ENCODE assay signal across 2 cellular contexts in the genomic region with DNA sequence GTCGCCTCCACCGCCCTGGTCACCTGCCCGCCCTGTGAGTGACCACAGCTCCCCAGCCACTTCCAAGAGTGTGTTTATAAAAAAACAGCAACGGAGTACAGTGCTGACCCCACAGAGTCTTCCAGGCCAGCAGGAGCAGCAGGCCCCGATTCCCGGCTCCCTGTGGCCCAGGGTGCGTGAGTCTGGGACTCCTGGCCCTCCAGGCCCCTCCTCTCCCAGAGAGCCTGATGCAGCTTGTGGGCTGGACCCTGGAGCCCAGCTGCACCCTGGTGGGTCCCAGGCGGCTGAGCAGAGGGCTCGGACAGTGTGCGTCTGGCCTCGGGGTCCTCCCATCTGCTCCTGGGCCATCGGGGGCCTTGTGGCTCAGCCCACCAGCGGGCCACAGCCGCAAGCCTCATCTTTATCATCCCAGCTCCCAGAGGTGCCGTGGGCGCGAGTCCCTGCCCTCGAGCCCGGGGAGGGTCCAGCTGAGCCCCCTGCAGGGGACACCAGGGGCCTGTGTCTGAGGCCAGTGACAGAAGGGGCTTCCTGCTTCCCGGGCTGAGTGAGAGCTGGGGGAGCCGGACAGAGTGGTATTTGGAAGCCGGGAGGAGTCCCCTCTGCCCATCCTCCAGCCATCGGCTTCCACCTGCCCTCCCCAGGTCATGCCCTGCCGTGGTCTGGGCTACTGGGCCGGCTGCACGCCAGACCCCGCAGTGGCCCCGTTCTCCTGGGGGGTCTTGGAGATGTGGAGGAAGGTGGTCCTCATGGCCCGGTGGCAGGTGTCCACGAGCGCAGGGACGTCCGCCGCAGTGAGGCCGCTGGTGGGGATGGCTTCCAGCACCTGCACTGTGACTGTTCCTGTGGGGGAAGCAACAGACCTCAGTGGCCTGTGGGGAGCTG.
TF ChIP-seq lines count a peak whose summit lies in the region.

No MANE protein-coding gene starts in this region.

TF ChIP-seq in HEK293, 187 proteins besides CTCF, POLR2A, EP300 and RAD21 (continues in another document):
- TF ChIP-seq ZNF174 (tag by site-specific recombination; IDR thresholded peaks at IDR 0.05) (no peak), ZNF37A (tag by site-specific recombination; IDR thresholded peaks at IDR 0.05) (no peak), ZNF138 (tag by site-specific recombination; IDR thresholded peaks at IDR 0.05; ENCODE audit: borderline replicate concordance) (no peak), ZNF48 (tag by site-specific recombination; IDR thresholded peaks at IDR 0.05) (no peak), ZNF211 (tag by site-specific recombination; IDR thresholded peaks at IDR 0.05; ENCODE audit: low read depth) (no peak), MZF1 (tag by site-specific recombination; IDR thresholded peaks at IDR 0.05; ENCODE audit: borderline replicate concordance) (no peak), ZNF214 (tag by site-specific recombination; IDR thresholded peaks at IDR 0.05; ENCODE audit: borderline replicate concordance) (no peak), MEIS1 (CRISPR knock-in tag; IDR thresholded peaks at IDR 0.05; ENCODE audit: borderline replicate concordance) (no peak), ZFP41 (tag by site-specific recombination; IDR thresholded peaks at IDR 0.05; ENCODE audit: borderline replicate concordance) (no peak), ZNF530 (tag by site-specific recombination; IDR thresholded peaks at IDR 0.05; ENCODE audit: low read depth) (no peak), ZBTB1 (tag by site-specific recombination; IDR thresholded peaks at IDR 0.05) (no peak), KLF10 (tag by site-specific recombination; IDR thresholded peaks at IDR 0.05) (no peak), ZNF654 (tag by site-specific recombination; IDR thresholded peaks at IDR 0.05; ENCODE audit: low read depth) (no peak), GLIS2 (tag by site-specific recombination; IDR thresholded peaks at IDR 0.05) (peak; percentile 65), ZNF510 (tag by site-specific recombination; IDR thresholded peaks at IDR 0.05; ENCODE audit: insufficient replicate concordance) (no peak), TCF7L2 (IDR thresholded peaks at IDR 0.05; ENCODE audit: borderline replicate concordance, low read depth, low read length) (no peak), ZNF830 (tag by site-specific recombination; IDR thresholded peaks at IDR 0.05; ENCODE audit: low read depth) (no peak), ZFP3 (tag by site-specific recombination; IDR thresholded peaks at IDR 0.05; ENCODE audit: low read depth) (no peak), ZNF768 (tag by site-specific recombination; IDR thresholded peaks at IDR 0.05) (no peak)
- TF ChIP-seq, protein P1, sequence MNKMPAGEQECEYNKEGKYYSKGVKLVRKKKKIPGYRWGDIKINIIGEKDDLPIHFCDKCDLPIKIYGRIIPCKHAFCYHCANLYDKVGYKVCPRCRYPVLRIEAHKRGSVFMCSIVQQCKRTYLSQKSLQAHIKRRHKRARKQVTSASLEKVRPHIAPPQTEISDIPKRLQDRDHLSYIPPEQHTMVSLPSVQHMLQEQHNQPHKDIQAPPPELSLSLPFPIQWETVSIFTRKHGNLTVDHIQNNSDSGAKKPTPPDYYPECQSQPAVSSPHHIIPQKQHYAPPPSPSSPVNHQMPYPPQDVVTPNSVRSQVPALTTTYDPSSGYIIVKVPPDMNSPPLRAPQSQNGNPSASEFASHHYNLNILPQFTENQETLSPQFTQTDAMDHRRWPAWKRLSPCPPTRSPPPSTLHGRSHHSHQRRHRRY (tag by site-specific recombination; IDR thresholded peaks at IDR 0.05), result no peak
- TF ChIP-seq, protein P2, sequence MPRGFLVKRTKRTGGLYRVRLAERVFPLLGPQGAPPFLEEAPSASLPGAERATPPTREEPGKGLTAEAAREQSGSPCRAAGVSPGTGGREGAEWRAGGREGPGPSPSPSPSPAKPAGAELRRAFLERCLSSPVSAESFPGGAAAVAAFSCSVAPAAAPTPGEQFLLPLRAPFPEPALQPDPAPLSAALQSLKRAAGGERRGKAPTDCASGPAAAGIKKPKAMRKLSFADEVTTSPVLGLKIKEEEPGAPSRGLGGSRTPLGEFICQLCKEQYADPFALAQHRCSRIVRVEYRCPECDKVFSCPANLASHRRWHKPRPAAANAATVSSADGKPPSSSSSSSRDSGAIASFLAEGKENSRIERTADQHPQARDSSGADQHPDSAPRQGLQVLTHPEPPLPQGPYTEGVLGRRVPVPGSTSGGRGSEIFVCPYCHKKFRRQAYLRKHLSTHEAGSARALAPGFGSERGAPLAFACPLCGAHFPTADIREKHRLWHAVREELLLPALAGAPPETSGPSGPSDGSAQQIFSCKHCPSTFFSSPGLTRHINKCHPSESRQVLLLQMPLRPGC (tag by site-specific recombination; IDR thresholded peaks at IDR 0.05), result no peak
- TF ChIP-seq, protein P3, sequence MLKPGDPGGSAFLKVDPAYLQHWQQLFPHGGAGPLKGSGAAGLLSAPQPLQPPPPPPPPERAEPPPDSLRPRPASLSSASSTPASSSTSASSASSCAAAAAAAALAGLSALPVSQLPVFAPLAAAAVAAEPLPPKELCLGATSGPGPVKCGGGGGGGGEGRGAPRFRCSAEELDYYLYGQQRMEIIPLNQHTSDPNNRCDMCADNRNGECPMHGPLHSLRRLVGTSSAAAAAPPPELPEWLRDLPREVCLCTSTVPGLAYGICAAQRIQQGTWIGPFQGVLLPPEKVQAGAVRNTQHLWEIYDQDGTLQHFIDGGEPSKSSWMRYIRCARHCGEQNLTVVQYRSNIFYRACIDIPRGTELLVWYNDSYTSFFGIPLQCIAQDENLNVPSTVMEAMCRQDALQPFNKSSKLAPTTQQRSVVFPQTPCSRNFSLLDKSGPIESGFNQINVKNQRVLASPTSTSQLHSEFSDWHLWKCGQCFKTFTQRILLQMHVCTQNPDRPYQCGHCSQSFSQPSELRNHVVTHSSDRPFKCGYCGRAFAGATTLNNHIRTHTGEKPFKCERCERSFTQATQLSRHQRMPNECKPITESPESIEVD (tag by site-specific recombination; IDR thresholded peaks at IDR 0.05), result no peak
- TF ChIP-seq, protein P4, sequence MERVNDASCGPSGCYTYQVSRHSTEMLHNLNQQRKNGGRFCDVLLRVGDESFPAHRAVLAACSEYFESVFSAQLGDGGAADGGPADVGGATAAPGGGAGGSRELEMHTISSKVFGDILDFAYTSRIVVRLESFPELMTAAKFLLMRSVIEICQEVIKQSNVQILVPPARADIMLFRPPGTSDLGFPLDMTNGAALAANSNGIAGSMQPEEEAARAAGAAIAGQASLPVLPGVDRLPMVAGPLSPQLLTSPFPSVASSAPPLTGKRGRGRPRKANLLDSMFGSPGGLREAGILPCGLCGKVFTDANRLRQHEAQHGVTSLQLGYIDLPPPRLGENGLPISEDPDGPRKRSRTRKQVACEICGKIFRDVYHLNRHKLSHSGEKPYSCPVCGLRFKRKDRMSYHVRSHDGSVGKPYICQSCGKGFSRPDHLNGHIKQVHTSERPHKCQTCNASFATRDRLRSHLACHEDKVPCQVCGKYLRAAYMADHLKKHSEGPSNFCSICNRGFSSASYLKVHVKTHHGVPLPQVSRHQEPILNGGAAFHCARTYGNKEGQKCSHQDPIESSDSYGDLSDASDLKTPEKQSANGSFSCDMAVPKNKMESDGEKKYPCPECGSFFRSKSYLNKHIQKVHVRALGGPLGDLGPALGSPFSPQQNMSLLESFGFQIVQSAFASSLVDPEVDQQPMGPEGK (tag by site-specific recombination; IDR thresholded peaks at IDR 0.05), result no peak

TF ChIP-seq in K562, 482 proteins besides CTCF, POLR2A, EP300 and RAD21 (continues in another document):
- TF ChIP-seq TCF7L2 (IDR thresholded peaks at IDR 0.05; ENCODE audit: low read depth, low read length) (no peak), ESRRB (CRISPR knock-in tag; IDR thresholded peaks at IDR 0.05; ENCODE audit: borderline replicate concordance) (peak; percentile 74), FOXJ2 (tag; IDR thresholded peaks at IDR 0.05) (no peak), SIRT6 (IDR thresholded peaks at IDR 0.05; ENCODE audit: low read depth, low read length) (peak; percentile 91), SMARCE1 (IDR thresholded peaks at IDR 0.05) (no peak), RB1 (IDR thresholded peaks at IDR 0.05; ENCODE audit: low read depth) (peak; percentile 9; the same call in 1 of the 2 replicates), TCF7 (IDR thresholded peaks at IDR 0.05; ENCODE audit: borderline replicate concordance) (no peak), TGIF2 (CRISPR knock-in tag; IDR thresholded peaks at IDR 0.05) (no peak), NELFE (IDR thresholded peaks at IDR 0.05; ENCODE audit: insufficient read depth, insufficient read length) (no peak), TAF15 (IDR thresholded peaks at IDR 0.05; ENCODE audit: low read depth, low read length) (peak; percentile 50; the same call in 1 of the 2 replicates), ZNF431 (CRISPR knock-in tag; IDR thresholded peaks at IDR 0.05) (0 out of 2 replicates have a peak, but pooled peaks have one; percentile 28), MCM2 (IDR thresholded peaks at IDR 0.05; ENCODE audit: low read depth) (no peak), BCL6 (CRISPR knock-in tag; IDR thresholded peaks at IDR 0.05) (no peak), EP400 (IDR thresholded peaks at IDR 0.05) (0 out of 2 replicates have a peak, but pooled peaks have one; percentile 12), SIN3B (IDR thresholded peaks at IDR 0.05; ENCODE audit: low read depth) (0 out of 2 replicates have a peak, but pooled peaks have one; percentile 17), RBFOX2 (IDR thresholded peaks at IDR 0.05; ENCODE audit: low read depth, low read length) (peak; percentile 74), ERF (CRISPR knock-in tag; IDR thresholded peaks at IDR 0.05) (peak; percentile 84), ZNF274 (IDR thresholded peaks at IDR 0.05; ENCODE audit: borderline replicate concordance, low read depth, low read length) (no peak), ZEB2 (IDR thresholded peaks at IDR 0.05) (peak; percentile 33; the same call in 1 of the 2 replicates), MTA1 (IDR thresholded peaks at IDR 0.05; ENCODE audit: borderline replicate concordance) (peak; percentile 18; the same call in 1 of the 2 replicates), KDM5B (IDR thresholded peaks at IDR 0.05; ENCODE audit: insufficient replicate concordance, low read depth, low read length) (peak; percentile 49), RBM22 (IDR thresholded peaks at IDR 0.05; ENCODE audit: low read depth, low read length, poor library complexity, severe bottlenecking) (peak; percentile 92), MYNN (IDR thresholded peaks at IDR 0.05) (peak; percentile 67; the same call in 1 of the 2 replicates), MYNN (CRISPR knock-in tag; IDR thresholded peaks at IDR 0.05) (no peak), HNRNPK (IDR thresholded peaks at IDR 0.05; ENCODE audit: low read depth, low read length, poor library complexity, severe bottlenecking) (no peak), ZBED1 (IDR thresholded peaks at IDR 0.05) (peak; percentile 17; the same call in 1 of the 2 replicates), ZNF77 (CRISPR knock-in tag; IDR thresholded peaks at IDR 0.05) (0 out of 2 replicates have a peak, but pooled peaks have one; percentile 48), POLR2G (IDR thresholded peaks at IDR 0.05; ENCODE audit: low read depth, low read length) (peak; percentile 89)
- TF ChIP-seq, protein P5, sequence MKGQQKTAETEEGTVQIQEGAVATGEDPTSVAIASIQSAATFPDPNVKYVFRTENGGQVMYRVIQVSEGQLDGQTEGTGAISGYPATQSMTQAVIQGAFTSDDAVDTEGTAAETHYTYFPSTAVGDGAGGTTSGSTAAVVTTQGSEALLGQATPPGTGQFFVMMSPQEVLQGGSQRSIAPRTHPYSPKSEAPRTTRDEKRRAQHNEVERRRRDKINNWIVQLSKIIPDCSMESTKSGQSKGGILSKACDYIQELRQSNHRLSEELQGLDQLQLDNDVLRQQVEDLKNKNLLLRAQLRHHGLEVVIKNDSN (CRISPR knock-in tag; IDR thresholded peaks at IDR 0.05), result 0 out of 2 replicates have a peak, but pooled peaks have one; percentile 12
- TF ChIP-seq, protein P6, sequence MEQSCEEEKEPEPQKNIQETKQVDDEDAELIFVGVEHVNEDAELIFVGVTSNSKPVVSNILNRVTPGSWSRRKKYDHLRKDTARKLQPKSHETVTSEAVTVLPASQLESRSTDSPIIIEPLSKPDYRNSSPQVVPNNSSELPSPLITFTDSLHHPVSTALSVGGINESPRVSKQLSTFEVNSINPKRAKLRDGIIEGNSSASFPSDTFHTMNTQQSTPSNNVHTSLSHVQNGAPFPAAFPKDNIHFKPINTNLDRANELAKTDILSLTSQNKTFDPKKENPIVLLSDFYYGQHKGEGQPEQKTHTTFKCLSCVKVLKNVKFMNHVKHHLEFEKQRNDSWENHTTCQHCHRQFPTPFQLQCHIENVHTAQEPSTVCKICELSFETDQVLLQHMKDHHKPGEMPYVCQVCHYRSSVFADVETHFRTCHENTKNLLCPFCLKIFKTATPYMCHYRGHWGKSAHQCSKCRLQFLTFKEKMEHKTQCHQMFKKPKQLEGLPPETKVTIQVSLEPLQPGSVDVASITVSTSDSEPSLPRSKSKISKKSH (CRISPR knock-in tag; IDR thresholded peaks at IDR 0.05), result 0 out of 2 replicates have a peak, but pooled peaks have one; percentile 8
- TF ChIP-seq, protein P7, sequence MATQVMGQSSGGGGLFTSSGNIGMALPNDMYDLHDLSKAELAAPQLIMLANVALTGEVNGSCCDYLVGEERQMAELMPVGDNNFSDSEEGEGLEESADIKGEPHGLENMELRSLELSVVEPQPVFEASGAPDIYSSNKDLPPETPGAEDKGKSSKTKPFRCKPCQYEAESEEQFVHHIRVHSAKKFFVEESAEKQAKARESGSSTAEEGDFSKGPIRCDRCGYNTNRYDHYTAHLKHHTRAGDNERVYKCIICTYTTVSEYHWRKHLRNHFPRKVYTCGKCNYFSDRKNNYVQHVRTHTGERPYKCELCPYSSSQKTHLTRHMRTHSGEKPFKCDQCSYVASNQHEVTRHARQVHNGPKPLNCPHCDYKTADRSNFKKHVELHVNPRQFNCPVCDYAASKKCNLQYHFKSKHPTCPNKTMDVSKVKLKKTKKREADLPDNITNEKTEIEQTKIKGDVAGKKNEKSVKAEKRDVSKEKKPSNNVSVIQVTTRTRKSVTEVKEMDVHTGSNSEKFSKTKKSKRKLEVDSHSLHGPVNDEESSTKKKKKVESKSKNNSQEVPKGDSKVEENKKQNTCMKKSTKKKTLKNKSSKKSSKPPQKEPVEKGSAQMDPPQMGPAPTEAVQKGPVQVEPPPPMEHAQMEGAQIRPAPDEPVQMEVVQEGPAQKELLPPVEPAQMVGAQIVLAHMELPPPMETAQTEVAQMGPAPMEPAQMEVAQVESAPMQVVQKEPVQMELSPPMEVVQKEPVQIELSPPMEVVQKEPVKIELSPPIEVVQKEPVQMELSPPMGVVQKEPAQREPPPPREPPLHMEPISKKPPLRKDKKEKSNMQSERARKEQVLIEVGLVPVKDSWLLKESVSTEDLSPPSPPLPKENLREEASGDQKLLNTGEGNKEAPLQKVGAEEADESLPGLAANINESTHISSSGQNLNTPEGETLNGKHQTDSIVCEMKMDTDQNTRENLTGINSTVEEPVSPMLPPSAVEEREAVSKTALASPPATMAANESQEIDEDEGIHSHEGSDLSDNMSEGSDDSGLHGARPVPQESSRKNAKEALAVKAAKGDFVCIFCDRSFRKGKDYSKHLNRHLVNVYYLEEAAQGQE (CRISPR knock-in tag; IDR thresholded peaks at IDR 0.05; ENCODE audit: low read depth), result peak; percentile 56
- TF ChIP-seq, protein P8, sequence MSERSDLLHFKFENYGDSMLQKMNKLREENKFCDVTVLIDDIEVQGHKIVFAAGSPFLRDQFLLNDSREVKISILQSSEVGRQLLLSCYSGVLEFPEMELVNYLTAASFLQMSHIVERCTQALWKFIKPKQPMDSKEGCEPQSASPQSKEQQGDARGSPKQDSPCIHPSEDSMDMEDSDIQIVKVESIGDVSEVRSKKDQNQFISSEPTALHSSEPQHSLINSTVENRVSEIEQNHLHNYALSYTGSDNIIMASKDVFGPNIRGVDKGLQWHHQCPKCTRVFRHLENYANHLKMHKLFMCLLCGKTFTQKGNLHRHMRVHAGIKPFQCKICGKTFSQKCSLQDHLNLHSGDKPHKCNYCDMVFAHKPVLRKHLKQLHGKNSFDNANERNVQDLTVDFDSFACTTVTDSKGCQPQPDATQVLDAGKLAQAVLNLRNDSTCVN (CRISPR knock-in tag; IDR thresholded peaks at IDR 0.05), result peak; percentile 34; the same call in 1 of the 2 replicates
